ENCODE assay signal across 14 cellular contexts in the genomic region with DNA sequence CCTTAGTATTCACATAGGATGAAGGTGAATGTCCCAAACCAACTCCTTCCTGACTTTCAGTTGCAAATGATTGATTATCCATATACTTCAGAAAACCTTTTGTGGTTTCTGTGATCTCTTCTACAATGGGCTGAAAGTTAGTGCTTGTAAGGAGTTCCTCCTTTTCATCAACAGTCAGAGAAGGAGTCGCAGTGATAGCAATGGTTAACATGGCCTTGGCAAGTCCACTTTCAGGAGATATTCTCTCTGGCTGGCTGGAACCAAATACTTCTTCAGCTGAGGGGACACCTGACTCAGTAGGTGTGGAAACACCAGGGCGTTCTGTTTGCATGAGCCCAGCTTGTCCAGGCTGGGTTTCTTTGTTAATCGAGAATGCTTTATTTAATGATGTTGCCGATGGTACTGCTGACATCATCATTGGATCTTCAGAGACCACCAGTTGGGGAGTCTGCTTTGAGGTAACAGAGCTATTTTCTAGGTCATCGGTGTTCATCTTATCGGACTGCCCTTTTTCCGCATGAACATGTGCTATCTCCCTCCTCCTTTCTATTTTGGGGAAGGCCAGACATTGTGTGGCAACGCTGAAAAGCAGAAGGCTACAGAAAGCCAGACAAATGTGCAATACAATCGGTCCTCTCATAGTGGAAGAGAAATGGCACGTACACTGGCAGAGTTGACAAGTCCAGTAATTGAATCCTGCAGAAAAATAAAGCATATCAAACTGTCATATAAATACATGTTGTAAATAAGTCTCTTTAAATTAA.
"Had no signal": no experiment of that assay in that cellular context is flagged by ENCODE, and none has a peak within 500 bp of the region (broad histone marks: within the 10 kb centered on the region; RNA-seq: fewer than 3 reads in every experiment).

No MANE protein-coding gene starts in this region.

- H3K27me3 Mint-ChIP-seq: activated naive CD8-positive, alpha-beta T cell treated with anti-CD3 and anti-CD28 coated beads, Interleukin-2, amount 50 U/mL, for 24 hours; dendritic cell treated with granulocyte-macrophage colony-stimulating factor and Interleukin-4, amounts not matched to agents 40 ng/mL and 50 ng/mL, for 4 days; naive B cell had no signal

- H3K27ac ChIP-seq: gastroesophageal sphincter, neural progenitor cell, ovary, stomach had no signal

- H3K9me3 Mint-ChIP-seq: activated naive CD8-positive, alpha-beta T cell treated with anti-CD3 and anti-CD28 coated beads, Interleukin-2, amount 50 U/mL, for 24 hours; dendritic cell treated with granulocyte-macrophage colony-stimulating factor and Interleukin-4, amounts not matched to agents 40 ng/mL and 50 ng/mL, for 4 days; endodermal cell; naive B cell; neural progenitor cell had no signal

- H3K27ac Mint-ChIP-seq: activated naive CD8-positive, alpha-beta T cell treated with anti-CD3 and anti-CD28 coated beads, Interleukin-2, amount 50 U/mL, for 24 hours; dendritic cell treated with granulocyte-macrophage colony-stimulating factor and Interleukin-4, amounts not matched to agents 40 ng/mL and 50 ng/mL, for 4 days; endodermal cell; naive B cell; neural progenitor cell had no signal

- H3K9me3 ChIP-seq: gastroesophageal sphincter, ovary, stomach had no signal

- ATAC-seq: gastroesophageal sphincter, left colon, sciatic nerve had no signal

- H3K36me3 ChIP-seq: neural progenitor cell, ovary had no signal

- H3K4me3 ChIP-seq: gastroesophageal sphincter, lung, neural progenitor cell, ovary, stomach had no signal

- H3K4me1 Mint-ChIP-seq: activated naive CD8-positive, alpha-beta T cell treated with anti-CD3 and anti-CD28 coated beads, Interleukin-2, amount 50 U/mL, for 24 hours; naive B cell; neural progenitor cell had no signal

- H3K4me3 Mint-ChIP-seq: activated naive CD8-positive, alpha-beta T cell treated with anti-CD3 and anti-CD28 coated beads, Interleukin-2, amount 50 U/mL, for 24 hours; dendritic cell treated with granulocyte-macrophage colony-stimulating factor and Interleukin-4, amounts not matched to agents 40 ng/mL and 50 ng/mL, for 4 days; endodermal cell; naive B cell; neural progenitor cell had no signal

- DNase-seq: activated CD4-positive, CD25-positive, alpha-beta regulatory T cell treated with anti-CD3 and anti-CD28 coated beads, Interleukin-2, amount 50 U/mL, for 72 hours; activated naive CD4-positive, alpha-beta T cell; activated naive CD8-positive, alpha-beta T cell treated with anti-CD3 and anti-CD28 coated beads, Interleukin-2, amount 50 U/mL, for 24 hours; aorta; left colon; naive B cell; ovary; stomach had no signal

- H3K36me3 Mint-ChIP-seq: naive B cell, neural progenitor cell had no signal

- H3K27me3 ChIP-seq: gastroesophageal sphincter, neural progenitor cell, ovary, stomach had no signal

- H3K4me1 ChIP-seq: gastroesophageal sphincter, neural progenitor cell, stomach had no signal
